ENCODE assay signal across 1 cellular context in the genomic region with DNA sequence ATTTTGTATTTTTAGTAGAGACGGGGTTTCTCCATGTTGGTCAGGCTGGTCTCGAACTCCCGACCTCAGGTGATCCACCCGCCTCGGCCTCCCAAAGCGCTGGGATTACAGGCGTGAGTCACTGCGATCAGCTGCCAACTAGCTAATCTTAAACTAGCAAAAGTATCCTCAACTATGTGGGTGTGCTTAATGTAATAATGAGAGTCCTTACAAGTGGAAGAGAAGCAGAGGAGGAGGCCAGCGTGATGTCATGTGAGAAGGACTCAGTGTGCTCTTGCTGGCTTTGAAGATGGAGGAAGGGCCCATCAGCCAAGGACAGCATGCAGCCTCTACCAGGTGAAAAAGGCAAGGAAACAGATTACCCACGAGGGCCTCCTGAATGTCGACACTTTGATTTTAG.
TF ChIP-seq lines count a peak whose summit lies in the region.

No MANE protein-coding gene starts in this region.

TF ChIP-seq in HCT116, 20 proteins besides CTCF, POLR2A, EP300 and RAD21:
- TF ChIP-seq, protein P1, sequence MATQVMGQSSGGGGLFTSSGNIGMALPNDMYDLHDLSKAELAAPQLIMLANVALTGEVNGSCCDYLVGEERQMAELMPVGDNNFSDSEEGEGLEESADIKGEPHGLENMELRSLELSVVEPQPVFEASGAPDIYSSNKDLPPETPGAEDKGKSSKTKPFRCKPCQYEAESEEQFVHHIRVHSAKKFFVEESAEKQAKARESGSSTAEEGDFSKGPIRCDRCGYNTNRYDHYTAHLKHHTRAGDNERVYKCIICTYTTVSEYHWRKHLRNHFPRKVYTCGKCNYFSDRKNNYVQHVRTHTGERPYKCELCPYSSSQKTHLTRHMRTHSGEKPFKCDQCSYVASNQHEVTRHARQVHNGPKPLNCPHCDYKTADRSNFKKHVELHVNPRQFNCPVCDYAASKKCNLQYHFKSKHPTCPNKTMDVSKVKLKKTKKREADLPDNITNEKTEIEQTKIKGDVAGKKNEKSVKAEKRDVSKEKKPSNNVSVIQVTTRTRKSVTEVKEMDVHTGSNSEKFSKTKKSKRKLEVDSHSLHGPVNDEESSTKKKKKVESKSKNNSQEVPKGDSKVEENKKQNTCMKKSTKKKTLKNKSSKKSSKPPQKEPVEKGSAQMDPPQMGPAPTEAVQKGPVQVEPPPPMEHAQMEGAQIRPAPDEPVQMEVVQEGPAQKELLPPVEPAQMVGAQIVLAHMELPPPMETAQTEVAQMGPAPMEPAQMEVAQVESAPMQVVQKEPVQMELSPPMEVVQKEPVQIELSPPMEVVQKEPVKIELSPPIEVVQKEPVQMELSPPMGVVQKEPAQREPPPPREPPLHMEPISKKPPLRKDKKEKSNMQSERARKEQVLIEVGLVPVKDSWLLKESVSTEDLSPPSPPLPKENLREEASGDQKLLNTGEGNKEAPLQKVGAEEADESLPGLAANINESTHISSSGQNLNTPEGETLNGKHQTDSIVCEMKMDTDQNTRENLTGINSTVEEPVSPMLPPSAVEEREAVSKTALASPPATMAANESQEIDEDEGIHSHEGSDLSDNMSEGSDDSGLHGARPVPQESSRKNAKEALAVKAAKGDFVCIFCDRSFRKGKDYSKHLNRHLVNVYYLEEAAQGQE (IDR thresholded peaks at IDR 0.05; ENCODE audit: low read depth): no peak
- TF ChIP-seq, protein P2, sequence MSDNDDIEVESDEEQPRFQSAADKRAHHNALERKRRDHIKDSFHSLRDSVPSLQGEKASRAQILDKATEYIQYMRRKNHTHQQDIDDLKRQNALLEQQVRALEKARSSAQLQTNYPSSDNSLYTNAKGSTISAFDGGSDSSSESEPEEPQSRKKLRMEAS (IDR thresholded peaks at IDR 0.05): no peak
- TF ChIP-seq JUND (IDR thresholded peaks at IDR 0.05) (no peak), TCF7L2 (IDR thresholded peaks at IDR 0.05; ENCODE audit: borderline replicate concordance, extremely low read depth, insufficient read depth, insufficient read length) (no peak), CEBPB (IDR thresholded peaks at IDR 0.05; ENCODE audit: low read depth) (no peak), EZH2 (IDR thresholded peaks at IDR 0.05) (no peak), EZH2phosphoT487 (IDR thresholded peaks at IDR 0.05; ENCODE audit: borderline replicate concordance) (no peak), EGR1 (IDR thresholded peaks at IDR 0.05; ENCODE audit: low read depth) (no peak), FOSL1 (IDR thresholded peaks at IDR 0.05; ENCODE audit: low read depth) (no peak), SIN3A (IDR thresholded peaks at IDR 0.05; ENCODE audit: low read depth) (no peak)
- TF ChIP-seq, protein P3, sequence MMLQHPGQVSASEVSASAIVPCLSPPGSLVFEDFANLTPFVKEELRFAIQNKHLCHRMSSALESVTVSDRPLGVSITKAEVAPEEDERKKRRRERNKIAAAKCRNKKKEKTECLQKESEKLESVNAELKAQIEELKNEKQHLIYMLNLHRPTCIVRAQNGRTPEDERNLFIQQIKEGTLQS (IDR thresholded peaks at IDR 0.05): no peak
TF ChIP-seq in HCT116: peak in this region for 0.
